ENCODE assay signal across 8 cellular contexts in genomic region chr4:103786014-103786413, GRCh38.
A peak's percentile ranks its signal among the peaks of the same experiment; 100 is the strongest.
DNase-seq lines count a peak whose midpoint lies in the region; ATAC-seq and TF ChIP-seq lines count a peak whose summit lies in the region.

No MANE protein-coding gene starts in this region.

- DNase-seq in CMK (ENCODE audit: low read depth), result peak; percentile 3
- peak; percentile 28 for DNase-seq in NCI-H748 treated with DMSO at 0.1 percent for 48 hours (lab: John Stamatoyannopoulos, UW)
- no peak for DNase-seq in epithelial cell of proximal tubule (ENCODE audit: low read depth)
- DNase-seq in upper lobe of right lung, result no peak
- DNase-seq in NCI-H774 (lab: John Stamatoyannopoulos, UW), result no peak

- WGBS in gastroesophageal sphincter (ENCODE audit: low coverage in 1 of 2), 2 donors, result 86% methylated on average over 1 of the region's 2 CpGs; no CpG with 5 or more reads in 1 of the 2 donors

- H3K9me3 ChIP-seq in upper lobe of right lung, result no peaks in the 10 kb centered on the region
- peaks cover 0 to 21% (median 0%) of the 10 kb centered on the region in 3 donors for H3K9me3 ChIP-seq in gastroesophageal sphincter

- no peaks in the 10 kb centered on the region for H3K27me3 ChIP-seq in upper lobe of right lung
- H3K27me3 ChIP-seq in gastroesophageal sphincter, result no peaks in the 10 kb centered on the region

- H3K27ac ChIP-seq in upper lobe of right lung (no peak overlapping the region), gastroesophageal sphincter (no peak overlapping the region)

- TF ChIP-seq POLR2A in gastroesophageal sphincter (IDR thresholded peaks at IDR 0.05), result no peak

- intact Hi-C loops in upper lobe of right lung (cut with DNase I), result no loop called here

- TF ChIP-seq CTCF in epithelial cell of proximal tubule (conservative IDR thresholded peaks at IDR 0.05; ENCODE audit: low read depth, low read length), result peak; percentile 54
- TF ChIP-seq CTCF in upper lobe of right lung (IDR thresholded peaks at IDR 0.05), result peak; percentile 36
- peak in 1 of 4 experiments; percentile 16 for TF ChIP-seq CTCF in gastroesophageal sphincter (IDR thresholded peaks at IDR 0.05)

- H3K4me1 ChIP-seq in upper lobe of right lung, result no peaks in the 10 kb centered on the region
- no peaks in the 10 kb centered on the region for H3K4me1 ChIP-seq in gastroesophageal sphincter

- H3K4me3 ChIP-seq in epithelial cell of proximal tubule (ENCODE audit: low read depth, low read length) (no peak overlapping the region), upper lobe of right lung (no peak overlapping the region), gastroesophageal sphincter (no peak overlapping the region)

- peak; percentile 77 for ATAC-seq in GM18858 (IDR thresholded peaks at IDR 0.05; ENCODE audit: unreplicated experiment)
- ATAC-seq in HG02943 (IDR thresholded peaks at IDR 0.05; ENCODE audit: low read depth, unreplicated experiment), result peak; percentile 74
- peak; percentile 56 for ATAC-seq in upper lobe of right lung
- no peak for ATAC-seq in gastroesophageal sphincter

- TF ChIP-seq EP300 in gastroesophageal sphincter (IDR thresholded peaks at IDR 0.05), result no peak

- H3K36me3 ChIP-seq in upper lobe of right lung (no peaks in the 10 kb centered on the region), gastroesophageal sphincter (no peaks in the 10 kb centered on the region)

Comparison
In these comparisons a context has a peak if more than half of its experiments do, and no peak if none do; other contexts are left out.
1. DNase-seq: peak in CMK (single experiment) and NCI-H748 treated with DMSO at 0.1 percent for 48 hours (single experiment); none in epithelial cell of proximal tubule (single experiment), upper lobe of right lung (single experiment) and NCI-H774 (single experiment).